In genomic region chr5:1524481-1524798, GRCh38 we compare ENCODE assay signal across 8 cellular contexts. TPM values are rescaled to one million over a fixed set of nuclear protein-coding genes. Genes with fewer than 3 reads are reported as not detected.
A peak's percentile ranks its signal among the peaks of the same experiment; 100 is the strongest.
DNase-seq lines count a peak whose midpoint lies in the region; ATAC-seq and TF ChIP-seq lines count a peak whose summit lies in the region.

No MANE protein-coding gene starts in this region.

- H3K79me2 ChIP-seq in OCI-LY3 (ENCODE audit: low read length) = peaks cover 52% of the 10 kb centered on the region

- no peak for DNase-seq in endothelial cell (ENCODE audit: low spot score)
- no peak for DNase-seq in neural crest cell (ENCODE audit: low read depth, low spot score)
- DNase-seq in middle frontal gyrus (ENCODE audit: extremely low spot score, low spot score) = no peak
- DNase-seq in SKM-1 (lab: John Stamatoyannopoulos, UW; ENCODE audit: unreplicated experiment) = no peak

- H3K9me3 ChIP-seq in OCI-LY3 (ENCODE audit: insufficient read depth, low read length) = no peaks in the 10 kb centered on the region

- peaks cover 4% of the 10 kb centered on the region for H3K36me3 Mint-ChIP-seq in endothelial cell (ENCODE audit: low read depth, unreplicated experiment)
- H3K36me3 Mint-ChIP-seq in neural crest cell (ENCODE audit: low read depth) = no peaks in the 10 kb centered on the region

- peaks cover 11% of the 10 kb centered on the region for H3K4me1 Mint-ChIP-seq in endothelial cell (ENCODE audit: unreplicated experiment)
- peaks cover 15% of the 10 kb centered on the region for H3K4me1 Mint-ChIP-seq in neural crest cell

- ATAC-seq in HG03045 (IDR thresholded peaks at IDR 0.05; ENCODE audit: unreplicated experiment) = no peak
- no peak for ATAC-seq in GM21367 (IDR thresholded peaks at IDR 0.05; ENCODE audit: unreplicated experiment)

- H3K4me3 ChIP-seq in OCI-LY3 (ENCODE audit: low read length) = peak overlapping the region; percentile 88

- peaks cover 29% of the 10 kb centered on the region for H3K36me3 ChIP-seq in OCI-LY3 (replicated peaks; ENCODE audit: low read depth, low read length)

- no peaks in the 10 kb centered on the region for H3K27me3 ChIP-seq in OCI-LY3 (ENCODE audit: low read depth, low read length)

- no peak overlapping the region for H3K27ac Mint-ChIP-seq in endothelial cell (ENCODE audit: unreplicated experiment)
- no peak overlapping the region for H3K27ac Mint-ChIP-seq in neural crest cell (ENCODE audit: unreplicated experiment)

- H3K27ac ChIP-seq in C4-2B (peak overlapping the region; percentile 72), OCI-LY3 (ENCODE audit: low read length) (peak overlapping the region; percentile 73)

- no peak overlapping the region for H2AFZ ChIP-seq in OCI-LY3 (ENCODE audit: low read depth, low read length)

- H3K4me3 Mint-ChIP-seq in endothelial cell (ENCODE audit: unreplicated experiment) = peak overlapping the region; percentile 51
- peak overlapping the region; percentile 35 for H3K4me3 Mint-ChIP-seq in neural crest cell

- no peak for TF ChIP-seq CTCF in C4-2B (conservative IDR thresholded peaks at IDR 0.05)
- no peak for TF ChIP-seq CTCF in OCI-LY3 (IDR thresholded peaks at IDR 0.05; ENCODE audit: low read depth, low read length)
- TF ChIP-seq CTCF in endothelial cell (IDR thresholded peaks at IDR 0.05; ENCODE audit: unreplicated experiment) = no peak
- TF ChIP-seq CTCF in neural crest cell (conservative IDR thresholded peaks at IDR 0.05) = no peak

- H3K9ac ChIP-seq in OCI-LY3 (ENCODE audit: low read length) = peak overlapping the region; percentile 99

- H3K4me2 ChIP-seq in OCI-LY3 (ENCODE audit: low read length) = peak overlapping the region; percentile 96

- peaks cover 29% of the 10 kb centered on the region for H3K4me1 ChIP-seq in OCI-LY3 (ENCODE audit: low read length)

- peaks cover 29% of the 10 kb centered on the region for H4K20me1 ChIP-seq in OCI-LY3 (ENCODE audit: insufficient read depth, low read length)

- no peaks in the 10 kb centered on the region for H3K9me3 Mint-ChIP-seq in endothelial cell (ENCODE audit: unreplicated experiment)
- no peaks in the 10 kb centered on the region for H3K9me3 Mint-ChIP-seq in neural crest cell

- H3K27me3 Mint-ChIP-seq in endothelial cell (ENCODE audit: unreplicated experiment) (peaks cover 7% of the 10 kb centered on the region), neural crest cell (ENCODE audit: low read depth) (no peaks in the 10 kb centered on the region)

RNA-seq across cellular contexts. Expression of gene LPCAT1, which starts 0.7 kb away (rescaled TPM):
- 81.3 TPM for total RNA-seq in endothelial cell (ENCODE audit: unreplicated experiment)
- 101 and 111 TPM in 2 replicates for total RNA-seq in neural crest cell
